In genomic region chr20:41151134-41151869, GRCh38 we compare ENCODE assay signal across 14 cellular contexts. TPM values are rescaled to one million over a fixed set of nuclear protein-coding genes. Genes with fewer than 3 reads are reported as not detected.
A peak's percentile ranks its signal among the peaks of the same experiment; 100 is the strongest.
DNase-seq lines count a peak whose midpoint lies in the region; ATAC-seq and TF ChIP-seq lines count a peak whose summit lies in the region.
"Had no signal": no experiment of that assay in that cellular context is flagged by ENCODE, and none has a peak within 500 bp of the region (broad histone marks: within the 10 kb centered on the region; RNA-seq: fewer than 3 reads in every experiment).

No MANE protein-coding gene starts in this region.

- POLR2A ChIA-PET in activated CD4-positive, alpha-beta memory T cell treated with anti-CD3 and anti-CD28 coated beads for 36 hours (lab: Charles Lee), result interaction anchor here (1.4 to 1.5 kb wide), 2 partner anchors 9 to 13 kb away, joined by 4 to 5 read pairs; no protein-coding TSS in a partner anchor

- H3K27ac ChIP-seq in esophagus muscularis mucosa (replicated peaks in 1 of 4) (peak overlapping the region; percentile 17 to 43 (median 36)), psoas muscle (peak overlapping the region; percentile 33)
- H3K27ac ChIP-seq: tibial artery had no signal

- H3K36me3 ChIP-seq in esophagus muscularis mucosa, result no peaks in the 10 kb centered on the region
- H3K36me3 ChIP-seq in psoas muscle (ENCODE audit: insufficient read depth in 1 of 2, low read depth in 1 of 2), result no peaks in the 10 kb centered on the region
- peaks cover 10% of the 10 kb centered on the region; the same call in 1 of the 2 replicates for H3K36me3 ChIP-seq in HAP-1 (replicated peaks)
- H3K36me3 ChIP-seq: tibial artery had no signal

- H3K4me3 Mint-ChIP-seq in T-helper 2 cell treated with Interferon-gamma antibody and Interleukin-4, amounts not matched to agents 5 μg/mL and 100 μg/mL, for 36 hours, result peak overlapping the region; percentile 79
- no peak overlapping the region for H3K4me3 Mint-ChIP-seq in activated CD4-positive, alpha-beta memory T cell treated with anti-CD3 and anti-CD28 coated beads for 36 hours

- no peaks in the 10 kb centered on the region for H3K27me3 Mint-ChIP-seq in T-helper 2 cell treated with Interferon-gamma antibody and Interleukin-4, amounts not matched to agents 5 μg/mL and 100 μg/mL, for 36 hours (ENCODE audit: low read depth)
- no peaks in the 10 kb centered on the region for H3K27me3 Mint-ChIP-seq in activated CD4-positive, alpha-beta memory T cell treated with anti-CD3 and anti-CD28 coated beads for 36 hours

- WGBS in esophagus muscularis mucosa, result 95% methylated on average over 5 of the region's 5 CpGs
- 87 to 91% (median 89%) methylated on average over 5 of the region's 5 CpGs for WGBS in psoas muscle, 3 donors

- TF ChIP-seq CTCF in esophagus muscularis mucosa (IDR thresholded peaks at IDR 0.05) (no peak), psoas muscle (IDR thresholded peaks at IDR 0.05) (no peak)

- TF ChIP-seq POLR2A in esophagus muscularis mucosa (IDR thresholded peaks at IDR 0.05; ENCODE audit: low read depth), result no peak

- no peaks in the 10 kb centered on the region for H3K9me3 Mint-ChIP-seq in T-helper 2 cell treated with Interferon-gamma antibody and Interleukin-4, amounts not matched to agents 5 μg/mL and 100 μg/mL, for 36 hours
- no peaks in the 10 kb centered on the region for H3K9me3 Mint-ChIP-seq in activated CD4-positive, alpha-beta memory T cell treated with anti-CD3 and anti-CD28 coated beads for 36 hours

- H3K27ac Mint-ChIP-seq in T-helper 2 cell treated with Interferon-gamma antibody and Interleukin-4, amounts not matched to agents 5 μg/mL and 100 μg/mL, for 36 hours, result peak overlapping the region; percentile 88
- H3K27ac Mint-ChIP-seq in activated CD4-positive, alpha-beta memory T cell treated with anti-CD3 and anti-CD28 coated beads for 36 hours, result peak overlapping the region; percentile 91

- H3K4me3 ChIP-seq in esophagus muscularis mucosa (no peak overlapping the region), psoas muscle (no peak overlapping the region), HAP-1 (no peak overlapping the region)
- H3K4me3 ChIP-seq: tibial artery had no signal

- H3K4me1 Mint-ChIP-seq in T-helper 2 cell treated with Interferon-gamma antibody and Interleukin-4, amounts not matched to agents 5 μg/mL and 100 μg/mL, for 36 hours (ENCODE audit: low read depth), result peaks cover 86% of the 10 kb centered on the region
- peaks cover 94% of the 10 kb centered on the region for H3K4me1 Mint-ChIP-seq in activated CD4-positive, alpha-beta memory T cell treated with anti-CD3 and anti-CD28 coated beads for 36 hours (ENCODE audit: low read depth)

- H3K4me1 ChIP-seq in esophagus muscularis mucosa (peaks cover 96 to 100% (median 97%) of the 10 kb centered on the region in 4 donors), psoas muscle (peaks cover 92% of the 10 kb centered on the region), HAP-1 (no peaks in the 10 kb centered on the region)

- ATAC-seq in psoas muscle, result no peak
- no peak for ATAC-seq in GM21515 (IDR thresholded peaks at IDR 0.05; ENCODE audit: unreplicated experiment)
- no peak for ATAC-seq in HG02885 (IDR thresholded peaks at IDR 0.05; ENCODE audit: poor library complexity, unreplicated experiment)

- H3K27me3 ChIP-seq in esophagus muscularis mucosa (no peaks in the 10 kb centered on the region), psoas muscle (ENCODE audit: insufficient read depth in 3 of 3, low read length in 2 of 3) (no peaks in the 10 kb centered on the region), HAP-1 (ENCODE audit: low read depth) (no peaks in the 10 kb centered on the region)
- H3K27me3 ChIP-seq: tibial artery had no signal

- in situ Hi-C loops in HAP-1 (cut with MboI; ENCODE audit: low sequenced_read_pairs), result no loop called here

- TF ChIP-seq EP300 in esophagus muscularis mucosa (IDR thresholded peaks at IDR 0.05), result no peak

- H3K36me3 Mint-ChIP-seq in T-helper 2 cell treated with Interferon-gamma antibody and Interleukin-4, amounts not matched to agents 5 μg/mL and 100 μg/mL, for 36 hours (ENCODE audit: low read depth), result peaks cover 58% of the 10 kb centered on the region
- H3K36me3 Mint-ChIP-seq in activated CD4-positive, alpha-beta memory T cell treated with anti-CD3 and anti-CD28 coated beads for 36 hours, result peaks cover 9% of the 10 kb centered on the region

- intact Hi-C loops in activated CD4-positive, alpha-beta memory T cell treated with anti-CD3 and anti-CD28 coated beads for 36 hours (cut with micrococcal nuclease), result no loop called here
- intact Hi-C loops in esophagus muscularis mucosa (cut with DNase I) (no loop called here), psoas muscle (cut with DNase I) (no loop called here)

- CTCF ChIA-PET in activated CD4-positive, alpha-beta memory T cell treated with anti-CD3 and anti-CD28 coated beads for 36 hours (lab: Charles Lee), result interaction anchor here (0.8 to 3.8 kb wide), 3 partner anchors 10 to 161 kb away, joined by 3 to 19 read pairs (median 3); no protein-coding TSS in a partner anchor

- DNase-seq in T-helper 2 cell treated with Interferon-gamma antibody and Interleukin-4, amounts not matched to agents 5 μg/mL and 100 μg/mL, for 36 hours (ENCODE audit: low spot score), result no peak
- no peak for DNase-seq in T-helper 2 cell
- no peak for DNase-seq in activated CD4-positive, alpha-beta memory T cell treated with anti-CD3 and anti-CD28 coated beads for 36 hours
- DNase-seq in esophagus muscularis mucosa (ENCODE audit: extremely low spot score), result no peak
- DNase-seq in psoas muscle, result peak; percentile 4 to 6
- DNase-seq in HAP-1 (ENCODE audit: low spot score in 2 of 2), result no peak
- DNase-seq: activated CD4-positive, alpha-beta T cell treated with anti-CD3 and anti-CD28 coated beads, Interleukin-2, amount 50 U/mL, for 1 hour; cortex of kidney; NCI-H146; NCI-H446 treated with DMSO at 0.1 percent for 48 hours; SW 1271; tibial artery had no signal

- H3K9me3 ChIP-seq in esophagus muscularis mucosa, result no peaks in the 10 kb centered on the region
- H3K9me3 ChIP-seq in psoas muscle, result no peaks in the 10 kb centered on the region
- H3K9me3 ChIP-seq in HAP-1, result no peaks in the 10 kb centered on the region
- H3K9me3 ChIP-seq: tibial artery had no signal

RNA-seq across cellular contexts. Expression of gene PLCG1, which starts 14.0 kb away (rescaled TPM):
- total RNA-seq in activated CD4-positive, alpha-beta memory T cell treated with anti-CD3 and anti-CD28 coated beads for 36 hours, result 100 to 1,000 TPM; 133 to 139 TPM
- total RNA-seq in esophagus muscularis mucosa (100 to 1,000 TPM in 1 of 4 donors, 10 to 100 TPM in 3; 68.4 to 119 (median 82.5) TPM), psoas muscle (10 to 100 TPM; 21.7 to 43.1 (median 28.0) TPM)
- 10 to 100 TPM; 16.0 to 26.0 (median 19.7) TPM for polyA plus RNA-seq in psoas muscle

Comparison
In these comparisons a context has a peak if more than half of its experiments do, and no peak if none do; other contexts are left out.
1. DNase-seq: peak in psoas muscle (2 of 2); none in T-helper 2 cell treated with Interferon-gamma antibody and Interleukin-4, amounts not matched to agents 5 μg/mL and 100 μg/mL, for 36 hours (single experiment), T-helper 2 cell (0 of 5), activated CD4-positive, alpha-beta memory T cell treated with anti-CD3 and anti-CD28 coated beads for 36 hours (single experiment), esophagus muscularis mucosa (single experiment) and HAP-1 (0 of 2).